1 cellular context compared by ENCODE assay signal in the genomic region with DNA sequence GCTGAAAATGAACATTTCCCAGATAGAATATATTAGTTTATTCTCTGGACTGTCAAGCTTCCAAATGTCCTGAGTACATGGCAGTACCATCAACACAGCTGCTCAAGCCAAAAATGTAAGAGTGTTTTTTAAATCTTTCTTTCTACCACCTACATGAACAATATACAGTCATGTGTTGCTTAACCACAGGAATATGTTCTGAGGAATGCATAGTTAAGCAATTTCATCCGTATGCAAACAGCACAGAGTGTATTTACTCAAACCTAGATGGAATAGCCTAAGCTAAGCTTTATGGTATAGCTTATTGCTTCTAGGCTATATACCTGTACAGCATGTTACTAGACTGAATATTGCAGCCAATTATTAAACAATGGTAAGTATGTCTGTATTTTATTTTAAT.
TF ChIP-seq lines count a peak whose summit lies in the region.

No MANE protein-coding gene starts in this region.

TF ChIP-seq in IMR-90, 13 proteins besides CTCF, POLR2A, EP300 and RAD21 (continued from another document):
- TF ChIP-seq USF2 (IDR thresholded peaks at IDR 0.05; ENCODE audit: low read depth, low read length), result peak; percentile 31; the same call in 1 of the 2 replicates
- TF ChIP-seq RCOR1 (IDR thresholded peaks at IDR 0.05; ENCODE audit: insufficient replicate concordance, low read length), result no peak
- TF ChIP-seq MAZ (IDR thresholded peaks at IDR 0.05; ENCODE audit: borderline replicate concordance, low read depth, low read length), result no peak
- TF ChIP-seq CEBPB (IDR thresholded peaks at IDR 0.05; ENCODE audit: low read depth, low read length), result peak; percentile 86
- TF ChIP-seq BHLHE40 (IDR thresholded peaks at IDR 0.05; ENCODE audit: low read depth, low read length), result no peak
